19 cellular contexts compared by ENCODE assay signal in genomic region chr5:1374030-1374679, GRCh38.
"Had no signal": no experiment of that assay in that cellular context is flagged by ENCODE, and none has a peak within 500 bp of the region (broad histone marks: within the 10 kb centered on the region; RNA-seq: fewer than 3 reads in every experiment).

No MANE protein-coding gene starts in this region.

- H3K4me3 ChIP-seq: left lung, lung, ovary, psoas muscle, right atrium auricular region, stomach, suprapubic skin, tibial nerve had no signal

- ATAC-seq: activated T-cell treated with anti-CD3 and anti-CD28 coated beads, Interleukin-2, amount 50 U/mL, for 72 hours; left lung; psoas muscle had no signal

- H3K4me1 Mint-ChIP-seq: activated naive CD8-positive, alpha-beta T cell treated with anti-CD3 and anti-CD28 coated beads, Interleukin-2, amount 10 ng/mL, durations not matched to agents 7 days and 5 days had no signal

- H3K36me3 ChIP-seq: left lung, neutrophil, ovary, right atrium auricular region, stomach, suprapubic skin, tibial nerve had no signal

- DNase-seq: activated CD4-positive, alpha-beta memory T cell treated with anti-CD3 and anti-CD28 coated beads for 36 hours; activated CD4-positive, alpha-beta T cell treated with anti-CD3 and anti-CD28 coated beads for 48 hours; activated effector memory CD4-positive, alpha-beta T cell treated with Interleukin-2 at 50 U/mL for 16 hours; activated naive CD4-positive, alpha-beta T cell treated with anti-CD3 and anti-CD28 coated beads for 36 hours; activated naive CD8-positive, alpha-beta T cell treated with anti-CD3 and anti-CD28 coated beads, Interleukin-2, amount 10 ng/mL, durations not matched to agents 7 days and 5 days; activated T-cell treated with anti-CD3 and anti-CD28 coated beads, Interleukin-2, amount 50 U/mL, for 72 hours; amniotic stem cell; kidney glomerular epithelial cell; naive B cell; ovary; psoas muscle; stimulated activated CD4-positive, alpha-beta T cell treated with anti-CD3 and anti-CD28 coated beads, Interleukin-4, amount 100 ng/mL, for 24 hours; stomach had no signal

- H3K27ac ChIP-seq: left lung, neutrophil, ovary, psoas muscle, right atrium auricular region, stomach, suprapubic skin, tibial nerve had no signal

- H3K27me3 ChIP-seq: ovary, right atrium auricular region had no signal

- H3K4me3 Mint-ChIP-seq: activated CD4-positive, alpha-beta memory T cell treated with anti-CD3 and anti-CD28 coated beads for 36 hours; activated naive CD4-positive, alpha-beta T cell treated with anti-CD3 and anti-CD28 coated beads for 36 hours; activated naive CD8-positive, alpha-beta T cell treated with anti-CD3 and anti-CD28 coated beads, Interleukin-2, amount 10 ng/mL, durations not matched to agents 7 days and 5 days; activated T-cell treated with anti-CD3 and anti-CD28 coated beads, Interleukin-2, amount 50 U/mL, for 72 hours had no signal

- H3K9me3 ChIP-seq: left lung, neutrophil, ovary, psoas muscle, right atrium auricular region, stomach, suprapubic skin, tibial nerve had no signal

- H3K36me3 Mint-ChIP-seq: activated CD4-positive, alpha-beta memory T cell treated with anti-CD3 and anti-CD28 coated beads for 36 hours; activated naive CD8-positive, alpha-beta T cell treated with anti-CD3 and anti-CD28 coated beads, Interleukin-2, amount 10 ng/mL, durations not matched to agents 7 days and 5 days; naive B cell had no signal

- H3K4me1 ChIP-seq: left lung, psoas muscle, right atrium auricular region, stomach, suprapubic skin, tibial nerve had no signal

- H3K9me3 Mint-ChIP-seq: activated CD4-positive, alpha-beta memory T cell treated with anti-CD3 and anti-CD28 coated beads for 36 hours; activated naive CD4-positive, alpha-beta T cell treated with anti-CD3 and anti-CD28 coated beads for 36 hours; activated naive CD8-positive, alpha-beta T cell treated with anti-CD3 and anti-CD28 coated beads, Interleukin-2, amount 10 ng/mL, durations not matched to agents 7 days and 5 days; activated T-cell treated with anti-CD3 and anti-CD28 coated beads, Interleukin-2, amount 50 U/mL, for 72 hours had no signal

- H3K27ac Mint-ChIP-seq: activated CD4-positive, alpha-beta memory T cell treated with anti-CD3 and anti-CD28 coated beads for 36 hours; activated naive CD4-positive, alpha-beta T cell treated with anti-CD3 and anti-CD28 coated beads for 36 hours; activated naive CD8-positive, alpha-beta T cell treated with anti-CD3 and anti-CD28 coated beads, Interleukin-2, amount 10 ng/mL, durations not matched to agents 7 days and 5 days; activated T-cell treated with anti-CD3 and anti-CD28 coated beads, Interleukin-2, amount 50 U/mL, for 72 hours had no signal
